Comparison of ENCODE assay signal across 9 cellular contexts in the genomic region with DNA sequence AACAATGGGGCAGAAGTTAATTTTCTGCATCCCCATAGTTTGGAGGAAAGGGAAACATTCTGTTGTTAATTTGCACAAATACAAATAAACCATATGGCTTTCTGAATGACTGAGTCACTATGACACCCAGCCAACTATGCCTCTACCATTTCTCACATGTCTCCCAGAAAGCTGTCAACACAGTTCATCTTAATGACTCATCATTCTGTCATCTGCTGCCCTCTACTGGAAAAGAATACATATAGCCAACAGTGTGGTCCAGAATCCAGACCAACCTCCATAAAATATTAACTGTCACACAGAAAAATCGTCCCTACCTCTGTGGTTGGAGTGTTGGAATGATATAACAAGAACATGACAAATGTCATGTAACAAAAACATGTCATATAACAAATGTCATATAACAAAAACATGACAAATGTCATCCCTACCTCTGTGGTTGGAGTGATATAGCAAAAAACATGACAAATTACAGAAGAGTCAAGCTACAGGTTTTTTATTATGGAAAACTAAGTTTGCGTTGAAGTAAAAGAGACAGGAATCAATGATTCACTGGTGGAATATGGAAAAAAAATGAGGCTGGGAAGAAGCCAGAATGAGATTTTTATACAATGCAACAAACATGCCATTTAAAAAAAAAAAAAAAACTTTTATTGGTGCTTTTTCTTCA. TPM values are rescaled to one million over a fixed set of nuclear protein-coding genes. Genes with fewer than 3 reads are reported as not detected.
A peak's percentile ranks its signal among the peaks of the same experiment; 100 is the strongest.
DNase-seq lines count a peak whose midpoint lies in the region; ATAC-seq, FAIRE-seq and TF ChIP-seq lines count a peak whose summit lies in the region.
"Had no signal": no experiment of that assay in that cellular context is flagged by ENCODE, and none has a peak within 500 bp of the region (broad histone marks: within the 10 kb centered on the region; RNA-seq: fewer than 3 reads in every experiment).

No MANE protein-coding gene starts in this region.

- intact Hi-C loops in IMR-90 (cut with micrococcal nuclease) (loop anchor here (1.0 to 2.0 kb wide), 4 partner anchors 82 to 634 kb away; no protein-coding TSS in a partner anchor), stomach (cut with DNase I; ENCODE audit: low total_unique reads) (no loop called here)

- H2BK120ac ChIP-seq in IMR-90 (ENCODE audit: low read depth, low read length), result no peak overlapping the region

- H3K79me1 ChIP-seq in IMR-90 (ENCODE audit: low read depth in 1 of 2, low read length in 2 of 2), result no peaks in the 10 kb centered on the region

- no peak overlapping the region for H3K56ac ChIP-seq in IMR-90 (ENCODE audit: extremely low read depth, insufficient read depth, low read length)

- H3K4me1 ChIP-seq in GM23338 (ENCODE audit: insufficient read depth) (no peaks in the 10 kb centered on the region), IMR-90 (ENCODE audit: control insufficient read depth, insufficient read depth, low read length) (peaks cover 3% of the 10 kb centered on the region; the same call in 1 of the 2 replicates), stomach (no peaks in the 10 kb centered on the region)

- POLR2A ChIA-PET in IMR-90 (lab: Charles Lee; ENCODE audit: unreplicated experiment), result no interaction called here

- H3K27me3 ChIP-seq in GM23338 (ENCODE audit: insufficient read depth) (no peaks in the 10 kb centered on the region), IMR-90 (ENCODE audit: control insufficient read depth, insufficient read depth, low read length) (peaks cover 2% of the 10 kb centered on the region), stomach (no peaks in the 10 kb centered on the region)

- H3K4ac ChIP-seq in IMR-90 (ENCODE audit: low read depth, low read length), result no peak overlapping the region

- H3K36me3 Mint-ChIP-seq in GM23338 (ENCODE audit: low read depth), result no peaks in the 10 kb centered on the region
- no peaks in the 10 kb centered on the region for H3K36me3 Mint-ChIP-seq in brain

- no peak overlapping the region for H4K8ac ChIP-seq in IMR-90 (ENCODE audit: low read depth in 2 of 2, low read length in 2 of 2)

- H3K14ac ChIP-seq in IMR-90 (replicated peaks; ENCODE audit: low read depth, low read length), result no peak overlapping the region

- H3K18ac ChIP-seq in IMR-90 (ENCODE audit: low read depth, low read length), result no peak overlapping the region

- ATAC-seq in GM23338, result peak; percentile 86
- peak; percentile 89 for ATAC-seq in IMR-90 (ENCODE audit: low read depth)

- no peak overlapping the region for H4K5ac ChIP-seq in IMR-90 (ENCODE audit: low read depth, low read length)

- H2BK5ac ChIP-seq in IMR-90 (ENCODE audit: low read depth, low read length, poor library complexity, severe bottlenecking), result no peak overlapping the region

- TF ChIP-seq CTCF in GM23338 (conservative IDR thresholded peaks at IDR 0.05; ENCODE audit: low read depth in 2 of 2) (peak; percentile 87 to 89), IMR-90 (conservative IDR thresholded peaks at IDR 0.05; ENCODE audit: low read depth, low read length) (peak; percentile 78), brain (conservative IDR thresholded peaks at IDR 0.05) (peak; percentile 78 to 90), stomach (IDR thresholded peaks at IDR 0.05) (peak in 5 of 7 experiments; percentile 35 to 75 (median 67))

- H2BK15ac ChIP-seq in IMR-90 (ENCODE audit: low read depth, low read length), result no peak overlapping the region

- no peak overlapping the region for H3K4me2 ChIP-seq in GM23338
- no peak overlapping the region; the same call in 1 of the 2 replicates for H3K4me2 ChIP-seq in IMR-90 (ENCODE audit: low read depth, low read length)

- DNase-seq in GM03348 (ENCODE audit: low spot score), result peak; percentile 83
- DNase-seq in GM23338 (ENCODE audit: low spot score), result peak; percentile 87
- peak; percentile 85 for DNase-seq in IMR-90
- peak; percentile 28 to 85 for DNase-seq in NOMO-1 (lab: John Stamatoyannopoulos, UW; ENCODE audit: unreplicated experiment in 2 of 2)
- peak; percentile 93 for DNase-seq in iris pigment epithelial cell (ENCODE audit: low read depth)
- no peak for DNase-seq in stomach

- no peak overlapping the region for H2AK9ac ChIP-seq in IMR-90 (replicated peaks; ENCODE audit: low read depth, low read length, poor library complexity)

- no peak overlapping the region for H3K27ac ChIP-seq in GM23338 (ENCODE audit: low read depth)
- no peak overlapping the region for H3K27ac ChIP-seq in IMR-90 (ENCODE audit: insufficient read depth, low read length)
- no peak overlapping the region for H3K27ac ChIP-seq in stomach
- H3K27ac ChIP-seq: skin epidermis had no signal

- no peak overlapping the region for H3K4me3 ChIP-seq in GM23338
- H3K4me3 ChIP-seq in IMR-90 (ENCODE audit: insufficient read depth, low read depth, low read length), result no peak overlapping the region
- H3K4me3 ChIP-seq in stomach, result no peak overlapping the region
- H3K4me3 ChIP-seq: skin epidermis had no signal

- in situ Hi-C loops in IMR-90 (cut with MboI; ENCODE audit: low sequenced_read_pairs), result loop anchor here (10.0 to 25.0 kb wide), 3 partner anchors 219 to 1006 kb away; no protein-coding TSS in a partner anchor

- no peak overlapping the region for H3K9ac ChIP-seq in IMR-90 (ENCODE audit: low read depth, low read length)

- H3K27me3 Mint-ChIP-seq in GM23338 (ENCODE audit: insufficient read depth, low read depth, poor library complexity), result peaks cover 7% of the 10 kb centered on the region
- H3K27me3 Mint-ChIP-seq in brain, result peaks cover 7% of the 10 kb centered on the region

- H3K79me2 ChIP-seq in GM23338 (replicated peaks; ENCODE audit: insufficient read depth), result no peaks in the 10 kb centered on the region

- H3K36me3 ChIP-seq in GM23338 (ENCODE audit: insufficient read depth), result no peaks in the 10 kb centered on the region
- H3K36me3 ChIP-seq in IMR-90 (ENCODE audit: control insufficient read depth, insufficient read depth, low read length), result no peaks in the 10 kb centered on the region
- no peaks in the 10 kb centered on the region for H3K36me3 ChIP-seq in stomach

- peak; percentile 70 for TF ChIP-seq RAD21 in IMR-90 (IDR thresholded peaks at IDR 0.05; ENCODE audit: low read length)

- peaks cover 3% of the 10 kb centered on the region; the same call in 1 of the 2 replicates for H3K9me1 ChIP-seq in IMR-90 (ENCODE audit: insufficient read depth, low read length)

- no peak overlapping the region for H3K4me3 Mint-ChIP-seq in GM23338
- no peak overlapping the region for H3K4me3 Mint-ChIP-seq in brain

- TF ChIP-seq EP300 in stomach (IDR thresholded peaks at IDR 0.05), result no peak

- no peak overlapping the region for H2AK5ac ChIP-seq in IMR-90 (ENCODE audit: low read depth, low read length)

- H3K4me1 Mint-ChIP-seq in GM23338 (no peaks in the 10 kb centered on the region), brain (peaks cover 33% of the 10 kb centered on the region)

- dilution Hi-C loops in IMR-90 (cut with HindIII; ENCODE audit: low sequenced_read_pairs, unreplicated experiment), result no loop called here

- no peak overlapping the region; the same call in 1 of the 2 replicates for H3K27ac Mint-ChIP-seq in GM23338
- peak overlapping the region in 2 of 5 experiments; percentile 51 to 80 for H3K27ac Mint-ChIP-seq in brain

- no peak overlapping the region for H4K91ac ChIP-seq in IMR-90 (ENCODE audit: insufficient read depth, low read depth, low read length)

- no peaks in the 10 kb centered on the region for H3K9me2 ChIP-seq in GM23338 (ENCODE audit: insufficient read depth)

- no CpG with 5 or more reads among the region's 2 CpGs for WGBS in IMR-90 (ENCODE audit: extremely low coverage in 2 of 2, insufficient read length in 1 of 2), 2 experiments
- WGBS in stomach, 5 donors, result 0 to 44% (median 32%) methylated on average over 2 of the region's 2 CpGs

- peak; percentile 95 for FAIRE-seq in A204.1 (lab: Jason Lieb, UNC)

- BruUV-seq in IMR-90 (replicated peaks; lab: Mats Ljungman, UMichigan), result no TSS peak

- H2AFZ ChIP-seq in GM23338 (no peak overlapping the region), IMR-90 (replicated peaks; ENCODE audit: low read length, poor library complexity) (no peak overlapping the region)

- H3K9me3 ChIP-seq in IMR-90 (ENCODE audit: control insufficient read depth, insufficient read depth, low read length), result no peaks in the 10 kb centered on the region
- H3K9me3 ChIP-seq in stomach, result no peaks in the 10 kb centered on the region

- no peak overlapping the region for H3K23ac ChIP-seq in IMR-90 (ENCODE audit: low read depth, low read length)

- CTCF ChIA-PET in IMR-90 (lab: Yijun Ruan, JAX), result interaction anchor here (0.6 to 2.4 kb wide), 7 partner anchors 68 to 566 kb away, joined by 3 to 20 read pairs (median 3); partner anchors contain the start of gene CPA3

- no peaks in the 10 kb centered on the region for H3K9me3 Mint-ChIP-seq in GM23338
- peaks cover 0 to 3% (median 0%) of the 10 kb centered on the region in 5 experiments for H3K9me3 Mint-ChIP-seq in brain

- no peak overlapping the region for H2BK20ac ChIP-seq in IMR-90 (ENCODE audit: low read depth, low read length)

- no peaks in the 10 kb centered on the region for H3F3A ChIP-seq in GM23338 (replicated peaks; ENCODE audit: low read depth)

- TF ChIP-seq POLR2A in IMR-90 (IDR thresholded peaks at IDR 0.05; ENCODE audit: low read depth, low read length) (no peak), stomach (IDR thresholded peaks at IDR 0.05) (no peak)

- H4K20me1 ChIP-seq in GM23338 (replicated peaks; ENCODE audit: insufficient read depth) (no peaks in the 10 kb centered on the region), IMR-90 (ENCODE audit: insufficient read depth, low read length) (no peaks in the 10 kb centered on the region)

TF ChIP-seq in IMR-90, 13 proteins besides CTCF, POLR2A, EP300 and RAD21 (continues in another document):
- TF ChIP-seq FOS (IDR thresholded peaks at IDR 0.05; ENCODE audit: low read depth, low read length), result peak; percentile 90
- no peak for TF ChIP-seq CHD1 (IDR thresholded peaks at IDR 0.05; ENCODE audit: low read depth, low read length)
- 0 out of 2 replicates have a peak, but pooled peaks have one; percentile 41 for TF ChIP-seq MXI1 (IDR thresholded peaks at IDR 0.05; ENCODE audit: borderline replicate concordance, low read depth, low read length)
- TF ChIP-seq RCOR1 (IDR thresholded peaks at IDR 0.05; ENCODE audit: insufficient replicate concordance, low read length), result no peak
- TF ChIP-seq RFX5 (IDR thresholded peaks at IDR 0.05; ENCODE audit: low read depth, low read length), result no peak
- TF ChIP-seq MAZ (IDR thresholded peaks at IDR 0.05; ENCODE audit: borderline replicate concordance, low read depth, low read length), result no peak
- peak; percentile 73 for TF ChIP-seq SMC3 (IDR thresholded peaks at IDR 0.05; ENCODE audit: low read depth, low read length)
- TF ChIP-seq NFE2L2 (IDR thresholded peaks at IDR 0.05; ENCODE audit: low read depth, low read length), result peak; percentile 75

RNA-seq across cellular contexts. Expression of gene GYG1, which starts 47.7 kb away (rescaled TPM):
- 40.9 and 45.6 TPM in 2 replicates for total RNA-seq in GM23338 (2014; rRNA removed; shearing (Covaris generic))
- 30.4 and 33.2 TPM in 2 replicates for polyA plus RNA-seq in GM23338 (2016; fragmentation: Nextera tagmentation; extraction: Ambion mirVana)
- total RNA-seq in IMR-90 (2012; rRNA removed), result 77.8 and 90.3 TPM in 2 replicates
- 43.6 and 48.4 TPM in 2 replicates for polyA plus RNA-seq in IMR-90 (2012; rRNA removed)
- 17.9 and 77.6 TPM in 2 replicates for polyA plus RNA-seq in IMR-90 (2012; cell fraction: cytosol; rRNA removed)
- polyA plus RNA-seq in IMR-90 (2012; cell fraction: nucleus; rRNA removed; ENCODE audit: low replicate concordance), result 44.9 and 46.5 TPM in 2 replicates
- 23.0 TPM for polyA plus RNA-seq in brain (ENCODE audit: insufficient read depth, low read depth, low replicate concordance)
- total RNA-seq in stomach, result 100 to 1,000 TPM in 1 of 5 donors, 10 to 100 TPM in 3, 1 to 10 TPM in 1; 4.9 to 169 (median 32.1) TPM
- polyA plus RNA-seq in stomach, result 10 to 100 TPM; 36.5 to 56.5 (median 39.7) TPM
